8 cellular contexts compared by ENCODE assay signal in genomic region chr9:71647094-71647591, GRCh38.
DNase-seq lines count a peak whose midpoint lies in the region; ATAC-seq and TF ChIP-seq lines count a peak whose summit lies in the region.

No MANE protein-coding gene starts in this region.

- H3K79me2 ChIP-seq in fibroblast of lung (ENCODE audit: control insufficient read depth, insufficient read depth, low read length): no peaks in the 10 kb centered on the region

- TF ChIP-seq CTCF in fibroblast of lung (conservative IDR thresholded peaks at IDR 0.05 in 1 of 2, IDR thresholded peaks at IDR 0.05 in 1 of 2; ENCODE audit: low read depth in 1 of 2, low read length in 2 of 2) (no peak), neural crest cell (conservative IDR thresholded peaks at IDR 0.05) (no peak), mesothelial cell of epicardium (IDR thresholded peaks at IDR 0.05; ENCODE audit: unreplicated experiment) (no peak)

- in situ Hi-C loops in G401 (cut with HindIII; ENCODE audit: low sequenced_read_pairs): no loop called here

- H3K27me3 ChIP-seq in fibroblast of lung (ENCODE audit: control insufficient read depth, insufficient read depth, low read length): peaks cover under 1% of the 10 kb centered on the region

- H3K9me3 Mint-ChIP-seq in neural crest cell: no peaks in the 10 kb centered on the region
- peaks cover 4% of the 10 kb centered on the region for H3K9me3 Mint-ChIP-seq in mesothelial cell of epicardium

- no peak overlapping the region for H3K27ac ChIP-seq in fibroblast of lung (ENCODE audit: insufficient read depth, low read length)

- H3K4me3 Mint-ChIP-seq in neural crest cell: no peak overlapping the region
- no peak overlapping the region for H3K4me3 Mint-ChIP-seq in mesothelial cell of epicardium

- H3K4me1 ChIP-seq in fibroblast of lung (ENCODE audit: control insufficient read depth, extremely low read depth, insufficient read depth, low read length): peaks cover 4% of the 10 kb centered on the region

- no peaks in the 10 kb centered on the region for H4K20me1 ChIP-seq in fibroblast of lung (ENCODE audit: control insufficient read depth, extremely low read depth, insufficient read depth, low read length)

- no peaks in the 10 kb centered on the region for H3K36me3 Mint-ChIP-seq in neural crest cell (ENCODE audit: low read depth)
- no peaks in the 10 kb centered on the region for H3K36me3 Mint-ChIP-seq in mesothelial cell of epicardium

- DNase-seq in G401 (ENCODE audit: low spot score) (peak; percentile 4), SW480 (ENCODE audit: low spot score) (peak; percentile 43), fibroblast of lung (ENCODE audit: low read depth in 2 of 2) (peak; percentile 78 to 91), neural crest cell (ENCODE audit: low read depth, low spot score) (no peak), mesothelial cell of epicardium (ENCODE audit: low spot score in 2 of 2, unreplicated experiment in 2 of 2) (no peak)
- no peak for DNase-seq in stimulated activated CD4-positive, alpha-beta T cell treated with anti-CD3 and anti-CD28 coated beads, Interleukin-2, amount 100 ng/mL, for 48 hours

- H3K4me1 Mint-ChIP-seq in neural crest cell: peaks cover 5% of the 10 kb centered on the region
- peaks cover 18% of the 10 kb centered on the region for H3K4me1 Mint-ChIP-seq in mesothelial cell of epicardium

- H3K9ac ChIP-seq in fibroblast of lung (ENCODE audit: insufficient read depth, low read length): no peak overlapping the region

- H3K27ac Mint-ChIP-seq in neural crest cell (ENCODE audit: unreplicated experiment) (peak overlapping the region; percentile 53), mesothelial cell of epicardium (no peak overlapping the region)

- H3K9me3 ChIP-seq in fibroblast of lung (ENCODE audit: control insufficient read depth, insufficient read depth, low read depth, low read length): no peaks in the 10 kb centered on the region

- ATAC-seq in HG02610 (IDR thresholded peaks at IDR 0.05; ENCODE audit: unreplicated experiment) (peak; percentile 81), HG03108 (IDR thresholded peaks at IDR 0.05; ENCODE audit: unreplicated experiment) (no peak)

- H3K27me3 Mint-ChIP-seq in neural crest cell (ENCODE audit: low read depth) (no peaks in the 10 kb centered on the region), mesothelial cell of epicardium (ENCODE audit: low read depth) (no peaks in the 10 kb centered on the region)

- peak overlapping the region; percentile 58 for H3K4me2 ChIP-seq in fibroblast of lung (ENCODE audit: extremely low read depth, insufficient read depth, low read length)

- H2AFZ ChIP-seq in fibroblast of lung (ENCODE audit: low read length): peak overlapping the region; percentile 7

- H3K36me3 ChIP-seq in fibroblast of lung (ENCODE audit: control insufficient read depth, insufficient read depth, low read length): no peaks in the 10 kb centered on the region

- no peak overlapping the region for H3K4me3 ChIP-seq in fibroblast of lung (replicated peaks in 1 of 4; ENCODE audit: control extremely low read depth in 1 of 4, insufficient read depth in 1 of 4, low read depth in 3 of 4, low read length in 4 of 4)

Comparison
In these comparisons a context has a peak if more than half of its experiments do, and no peak if none do; other contexts are left out.
1. DNase-seq: peak in G401 (single experiment), SW480 (single experiment) and fibroblast of lung (2 of 2); none in neural crest cell (single experiment), mesothelial cell of epicardium (0 of 2) and stimulated activated CD4-positive, alpha-beta T cell treated with anti-CD3 and anti-CD28 coated beads, Interleukin-2, amount 100 ng/mL, for 48 hours (0 of 2).